In genomic region chr4:40908297-40908696, GRCh38 we compare ENCODE assay signal across 9 cellular contexts.
A peak's percentile ranks its signal among the peaks of the same experiment; 100 is the strongest.
DNase-seq lines count a peak whose midpoint lies in the region; ATAC-seq and TF ChIP-seq lines count a peak whose summit lies in the region.
"Had no signal": no experiment of that assay in that cellular context is flagged by ENCODE, and none has a peak within 500 bp of the region (broad histone marks: within the 10 kb centered on the region; RNA-seq: fewer than 3 reads in every experiment).

No MANE protein-coding gene starts in this region.

- peak overlapping the region; percentile 97 for H3K27ac Mint-ChIP-seq in stimulated activated naive CD8-positive, alpha-beta T cell treated with anti-CD3 and anti-CD28 coated beads, Interleukin-15, Interleukin-2, amounts not matched to agents 100 ng/mL and 50 ng/mL, for 24 hours

- in situ Hi-C loops in Panc1 (cut with HindIII; ENCODE audit: low pct_unique_long_range_greater_than_20kb, low sequenced_read_pairs) = no loop called here

- no peaks in the 10 kb centered on the region for H3K36me3 ChIP-seq in Panc1 (ENCODE audit: control insufficient read depth, insufficient read depth, low read length)

- H3K27me3 ChIP-seq in Panc1 (ENCODE audit: control insufficient read depth, insufficient read depth, low read length) = no peaks in the 10 kb centered on the region
- H3K27me3 ChIP-seq: dorsolateral prefrontal cortex had no signal

- CTCF ChIA-PET in Panc1 (lab: Charles Lee) = interaction anchor here (1.0 kb wide), 1 partner anchor 17 kb away, joined by 3 read pairs; no protein-coding TSS in a partner anchor
- CTCF ChIA-PET in GM10248 (lab: Yijun Ruan, JAX) = interaction anchor here (0.8 to 7.0 kb wide), 12 partner anchors 9 to 775 kb away, joined by 3 to 79 read pairs (median 4); no protein-coding TSS in a partner anchor

- no peaks in the 10 kb centered on the region for H3K9me3 Mint-ChIP-seq in stimulated activated naive CD8-positive, alpha-beta T cell treated with anti-CD3 and anti-CD28 coated beads, Interleukin-15, Interleukin-2, amounts not matched to agents 100 ng/mL and 50 ng/mL, for 24 hours

- TF ChIP-seq CTCF in Panc1 (IDR thresholded peaks at IDR 0.05) (no peak), GM10248 (IDR thresholded peaks at IDR 0.05; ENCODE audit: control extremely low read depth, extremely low read depth, low read depth, missing control alignments) (no peak)

- POLR2A ChIA-PET in Panc1 (lab: Charles Lee) = no interaction called here
- POLR2A ChIA-PET in GM10248 (lab: Yijun Ruan, JAX) = no interaction called here

- peaks cover 32% of the 10 kb centered on the region for H3K4me1 Mint-ChIP-seq in stimulated activated naive CD8-positive, alpha-beta T cell treated with anti-CD3 and anti-CD28 coated beads, Interleukin-15, Interleukin-2, amounts not matched to agents 100 ng/mL and 50 ng/mL, for 24 hours (ENCODE audit: low read depth)

- no peak for ATAC-seq in stimulated activated naive CD8-positive, alpha-beta T cell treated with anti-CD3 and anti-CD28 coated beads, Interleukin-15, Interleukin-2, amounts not matched to agents 100 U/mL and 50 U/mL, for 24 hours
- ATAC-seq in Panc1 = peak; percentile 32
- ATAC-seq in HG02763 (IDR thresholded peaks at IDR 0.05; ENCODE audit: unreplicated experiment) = no peak

- peaks cover 5% of the 10 kb centered on the region for H3K36me3 Mint-ChIP-seq in stimulated activated naive CD8-positive, alpha-beta T cell treated with anti-CD3 and anti-CD28 coated beads, Interleukin-15, Interleukin-2, amounts not matched to agents 100 ng/mL and 50 ng/mL, for 24 hours (ENCODE audit: low read depth)

- DNase-seq in stimulated activated naive CD8-positive, alpha-beta T cell treated with anti-CD3 and anti-CD28 coated beads, Interleukin-15, Interleukin-2, amounts not matched to agents 100 U/mL and 50 U/mL, for 24 hours = no peak
- DNase-seq in Panc1 (ENCODE audit: low read depth, low spot score) = no peak
- DNase-seq in islet precursor cell = peak; percentile 62
- DNase-seq in GM10248 (ENCODE audit: extremely low spot score) = no peak
- DNase-seq in retina = no peak
- no peak for DNase-seq in hepatic stellate cell (ENCODE audit: low spot score)

- intact Hi-C loops in Panc1 (cut with micrococcal nuclease; ENCODE audit: unreplicated experiment) = no loop called here

- no peak overlapping the region for H3K4me3 Mint-ChIP-seq in stimulated activated naive CD8-positive, alpha-beta T cell treated with anti-CD3 and anti-CD28 coated beads, Interleukin-15, Interleukin-2, amounts not matched to agents 100 ng/mL and 50 ng/mL, for 24 hours

- peaks cover 17% of the 10 kb centered on the region for H3K4me1 ChIP-seq in Panc1 (ENCODE audit: control insufficient read depth, insufficient read depth, low read length)

- no peaks in the 10 kb centered on the region for H3K9me3 ChIP-seq in Panc1 (ENCODE audit: control insufficient read depth, insufficient read depth, low read depth, low read length)

- H3K4me3 ChIP-seq in Panc1 (ENCODE audit: low read depth in 2 of 2, low read length in 2 of 2) = no peak overlapping the region
- H3K4me3 ChIP-seq: dorsolateral prefrontal cortex had no signal

- BruUV-seq in Panc1 (replicated peaks; lab: Mats Ljungman, UMichigan) = no TSS peak

- H3K27me3 Mint-ChIP-seq in stimulated activated naive CD8-positive, alpha-beta T cell treated with anti-CD3 and anti-CD28 coated beads, Interleukin-15, Interleukin-2, amounts not matched to agents 100 ng/mL and 50 ng/mL, for 24 hours = no peaks in the 10 kb centered on the region

- H3K27ac ChIP-seq in Panc1 (ENCODE audit: low read length) = no peak overlapping the region
